In the genomic region with DNA sequence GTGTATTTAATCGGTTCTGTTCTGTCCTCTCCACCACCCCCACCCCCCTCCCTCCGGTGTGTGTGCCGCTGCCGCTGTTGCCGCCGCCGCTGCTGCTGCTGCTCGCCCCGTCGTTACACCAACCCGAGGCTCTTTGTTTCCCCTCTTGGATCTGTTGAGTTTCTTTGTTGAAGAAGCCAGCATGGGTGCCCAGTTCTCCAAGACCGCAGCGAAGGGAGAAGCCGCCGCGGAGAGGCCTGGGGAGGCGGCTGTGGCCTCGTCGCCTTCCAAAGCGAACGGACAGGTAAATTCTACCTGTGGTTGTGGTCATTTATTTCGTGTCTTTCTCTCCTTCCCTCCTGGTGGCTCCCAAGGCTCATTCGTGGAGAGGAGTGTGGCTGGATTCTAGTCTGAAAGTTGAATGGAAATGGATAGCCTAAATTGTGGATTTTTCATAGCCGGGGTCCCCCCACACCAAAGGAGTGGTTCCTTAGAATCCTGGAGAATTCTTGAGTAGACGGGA, we compare ENCODE assay signal across 8 cellular contexts. TPM values are rescaled to one million over a fixed set of nuclear protein-coding genes. Genes with fewer than 3 reads are reported as not detected.
A peak's percentile ranks its signal among the peaks of the same experiment; 100 is the strongest.
DNase-seq lines count a peak whose midpoint lies in the region; ATAC-seq and TF ChIP-seq lines count a peak whose summit lies in the region.

No MANE protein-coding gene starts in this region.

- H3K36me3 ChIP-seq in SU-DHL-6 (ENCODE audit: low read length), result no peaks in the 10 kb centered on the region

- H3K4me3 Mint-ChIP-seq in activated CD4-positive, alpha-beta memory T cell treated with anti-CD3 and anti-CD28 coated beads for 36 hours, result no peak overlapping the region
- no peak overlapping the region for H3K4me3 Mint-ChIP-seq in activated CD4-positive, alpha-beta memory T cell treated with anti-CD3 and anti-CD28 coated beads, Interleukin-2, amount 10 ng/mL, durations not matched to agents 7 days and 5 days
- no peak overlapping the region for H3K4me3 Mint-ChIP-seq in effector memory CD8-positive, alpha-beta T cell

- DNase-seq in activated CD4-positive, alpha-beta memory T cell treated with anti-CD3 and anti-CD28 coated beads for 36 hours, result peak; percentile 10
- no peak for DNase-seq in activated CD4-positive, alpha-beta memory T cell treated with anti-CD3 and anti-CD28 coated beads, Interleukin-2, amount 10 ng/mL, durations not matched to agents 7 days and 5 days
- no peak for DNase-seq in fibroblast of villous mesenchyme (ENCODE audit: low read depth)
- DNase-seq in pons (ENCODE audit: low spot score), result peak; percentile 42
- DNase-seq in effector memory CD8-positive, alpha-beta T cell, result no peak

- peak overlapping the region; percentile 57 for H3K4me3 ChIP-seq in SU-DHL-6 (ENCODE audit: insufficient read depth, low read length, poor library complexity, severe bottlenecking)
- H3K4me3 ChIP-seq in fibroblast of villous mesenchyme (ENCODE audit: low read depth, low read length), result peak overlapping the region; percentile 97

- H3K27me3 Mint-ChIP-seq in activated CD4-positive, alpha-beta memory T cell treated with anti-CD3 and anti-CD28 coated beads for 36 hours, result peaks cover 39% of the 10 kb centered on the region
- H3K27me3 Mint-ChIP-seq in activated CD4-positive, alpha-beta memory T cell treated with anti-CD3 and anti-CD28 coated beads, Interleukin-2, amount 10 ng/mL, durations not matched to agents 7 days and 5 days, result peaks cover 30% of the 10 kb centered on the region
- H3K27me3 Mint-ChIP-seq in effector memory CD8-positive, alpha-beta T cell, result peaks cover 20 to 23% of the 10 kb centered on the region in 2 donors

- no peak overlapping the region for H3K27ac Mint-ChIP-seq in activated CD4-positive, alpha-beta memory T cell treated with anti-CD3 and anti-CD28 coated beads for 36 hours
- no peak overlapping the region for H3K27ac Mint-ChIP-seq in activated CD4-positive, alpha-beta memory T cell treated with anti-CD3 and anti-CD28 coated beads, Interleukin-2, amount 10 ng/mL, durations not matched to agents 7 days and 5 days
- no peak overlapping the region for H3K27ac Mint-ChIP-seq in effector memory CD8-positive, alpha-beta T cell

- TF ChIP-seq CTCF in SU-DHL-6 (IDR thresholded peaks at IDR 0.05; ENCODE audit: insufficient read depth, low read length, poor library complexity, severe bottlenecking) (no peak), fibroblast of villous mesenchyme (IDR thresholded peaks at IDR 0.05; ENCODE audit: insufficient read depth, low read depth, low read length) (no peak)

- peaks cover 16% of the 10 kb centered on the region for H3K4me1 Mint-ChIP-seq in activated CD4-positive, alpha-beta memory T cell treated with anti-CD3 and anti-CD28 coated beads for 36 hours (ENCODE audit: low read depth)
- H3K4me1 Mint-ChIP-seq in activated CD4-positive, alpha-beta memory T cell treated with anti-CD3 and anti-CD28 coated beads, Interleukin-2, amount 10 ng/mL, durations not matched to agents 7 days and 5 days, result peaks cover 20% of the 10 kb centered on the region
- H3K4me1 Mint-ChIP-seq in effector memory CD8-positive, alpha-beta T cell (ENCODE audit: low read depth in 2 of 2), result peaks cover 11 to 14% of the 10 kb centered on the region in 2 donors

- no peaks in the 10 kb centered on the region for H3K9me2 ChIP-seq in SU-DHL-6 (replicated peaks; ENCODE audit: insufficient read depth, low read length)

- CTCF ChIA-PET in activated CD4-positive, alpha-beta memory T cell treated with anti-CD3 and anti-CD28 coated beads for 36 hours (lab: Charles Lee), result interaction anchor here (1.1 to 3.4 kb wide), 5 partner anchors 13 to 1677 kb away, joined by 6 to 38 read pairs (median 8); no protein-coding TSS in a partner anchor
- CTCF ChIA-PET in activated CD4-positive, alpha-beta memory T cell treated with anti-CD3 and anti-CD28 coated beads, Interleukin-2, amount 10 ng/mL, durations not matched to agents 7 days and 5 days (lab: Charles Lee), result interaction anchor here (1.6 to 3.2 kb wide), 3 partner anchors 18 to 551 kb away, joined by 5 to 23 read pairs (median 5); no protein-coding TSS in a partner anchor

- H2AFZ ChIP-seq in SU-DHL-6 (ENCODE audit: low read depth, low read length, severe bottlenecking), result peak overlapping the region; percentile 92

- no peaks in the 10 kb centered on the region for H3K27me3 ChIP-seq in SU-DHL-6 (ENCODE audit: low read length)

- peak overlapping the region; percentile 93 for H3K4me2 ChIP-seq in SU-DHL-6 (ENCODE audit: low read depth, low read length, poor library complexity, severe bottlenecking)

- H3K9me3 Mint-ChIP-seq in activated CD4-positive, alpha-beta memory T cell treated with anti-CD3 and anti-CD28 coated beads for 36 hours, result no peaks in the 10 kb centered on the region
- no peaks in the 10 kb centered on the region for H3K9me3 Mint-ChIP-seq in activated CD4-positive, alpha-beta memory T cell treated with anti-CD3 and anti-CD28 coated beads, Interleukin-2, amount 10 ng/mL, durations not matched to agents 7 days and 5 days
- peaks cover 0 to 4% of the 10 kb centered on the region in 2 donors for H3K9me3 Mint-ChIP-seq in effector memory CD8-positive, alpha-beta T cell

- H3K27ac ChIP-seq in SU-DHL-6 (ENCODE audit: low read depth, low read length), result no peak overlapping the region

- no peaks in the 10 kb centered on the region for H3K9me3 ChIP-seq in SU-DHL-6 (ENCODE audit: insufficient read depth, low read length)

- H4K20me1 ChIP-seq in SU-DHL-6 (ENCODE audit: low read depth, low read length), result no peaks in the 10 kb centered on the region

- no peaks in the 10 kb centered on the region for H3K79me2 ChIP-seq in SU-DHL-6 (ENCODE audit: insufficient read depth, low read length)

- no peak for ATAC-seq in HG03460 (IDR thresholded peaks at IDR 0.05; ENCODE audit: unreplicated experiment)
- no peak for ATAC-seq in effector memory CD8-positive, alpha-beta T cell (replicated peaks)
- no peak for ATAC-seq in HG02973 (IDR thresholded peaks at IDR 0.05; ENCODE audit: unreplicated experiment)

- POLR2A ChIA-PET in activated CD4-positive, alpha-beta memory T cell treated with anti-CD3 and anti-CD28 coated beads for 36 hours (lab: Charles Lee), result no interaction called here
- POLR2A ChIA-PET in activated CD4-positive, alpha-beta memory T cell treated with anti-CD3 and anti-CD28 coated beads, Interleukin-2, amount 10 ng/mL, durations not matched to agents 7 days and 5 days (lab: Charles Lee), result no interaction called here

- peaks cover 14% of the 10 kb centered on the region; the same call in 1 of the 2 replicates for H3F3A ChIP-seq in SU-DHL-6 (ENCODE audit: insufficient read depth)

- H3K36me3 Mint-ChIP-seq in activated CD4-positive, alpha-beta memory T cell treated with anti-CD3 and anti-CD28 coated beads for 36 hours, result no peaks in the 10 kb centered on the region
- H3K36me3 Mint-ChIP-seq in activated CD4-positive, alpha-beta memory T cell treated with anti-CD3 and anti-CD28 coated beads, Interleukin-2, amount 10 ng/mL, durations not matched to agents 7 days and 5 days (ENCODE audit: low read depth), result no peaks in the 10 kb centered on the region
- H3K36me3 Mint-ChIP-seq in effector memory CD8-positive, alpha-beta T cell (ENCODE audit: insufficient read depth), result no peaks in the 10 kb centered on the region

- intact Hi-C loops in activated CD4-positive, alpha-beta memory T cell treated with anti-CD3 and anti-CD28 coated beads for 36 hours (cut with micrococcal nuclease), result loop anchor here (2.0 to 5.0 kb wide), 5 partner anchors 165 to 1771 kb away; a partner anchor contains a TSS

- peak overlapping the region; percentile 47 for H3K9ac ChIP-seq in SU-DHL-6 (ENCODE audit: low read length)

RNA-seq across cellular contexts. Expression of a gene that starts 0.5 kb away (rescaled TPM):
- total RNA-seq in activated CD4-positive, alpha-beta memory T cell treated with anti-CD3 and anti-CD28 coated beads for 36 hours, result under 1 TPM; 0.07 to 0.15 TPM
- under 1 TPM in 1 of 2 experiments, not detected in 1; 0.05 TPM for total RNA-seq in activated CD4-positive, alpha-beta memory T cell treated with anti-CD3 and anti-CD28 coated beads, Interleukin-2, amount 10 ng/mL, durations not matched to agents 7 days and 5 days
- 263 TPM in 2 replicates for total RNA-seq in fibroblast of villous mesenchyme

Comparison
In these comparisons a context has a peak if more than half of its experiments do, and no peak if none do; other contexts are left out.
1. DNase-seq: peak in activated CD4-positive, alpha-beta memory T cell treated with anti-CD3 and anti-CD28 coated beads for 36 hours (single experiment) and pons (single experiment); none in activated CD4-positive, alpha-beta memory T cell treated with anti-CD3 and anti-CD28 coated beads, Interleukin-2, amount 10 ng/mL, durations not matched to agents 7 days and 5 days (single experiment), fibroblast of villous mesenchyme (single experiment) and effector memory CD8-positive, alpha-beta T cell (0 of 3).
2. RNA of a gene that starts 0.5 kb away (total RNA-seq): 263 TPM in fibroblast of villous mesenchyme; 0.07 to 0.15 TPM in activated CD4-positive, alpha-beta memory T cell treated with anti-CD3 and anti-CD28 coated beads for 36 hours and 0.05 TPM in activated CD4-positive, alpha-beta memory T cell treated with anti-CD3 and anti-CD28 coated beads, Interleukin-2, amount 10 ng/mL, durations not matched to agents 7 days and 5 days; every median in the first group is over 100 times any median in the second.